Comparison of ENCODE assay signal across 11 cellular contexts in the genomic region with DNA sequence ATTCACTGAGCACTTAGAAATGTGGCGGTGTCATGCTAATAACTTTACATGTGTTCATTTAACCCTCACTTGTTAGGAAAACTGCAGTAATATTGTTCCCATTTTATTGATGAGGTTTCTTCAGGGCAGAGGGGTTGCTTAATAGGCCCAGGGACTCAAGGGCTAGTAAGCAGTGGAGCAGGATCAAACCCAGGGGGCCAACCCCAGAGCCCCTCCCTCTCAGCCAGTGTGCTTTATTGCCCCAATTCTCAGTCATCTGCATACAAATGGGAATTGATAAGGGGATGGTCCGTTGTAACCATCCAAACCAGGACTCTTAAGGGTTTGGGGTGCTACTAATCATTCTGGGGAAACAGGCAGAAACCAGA.
A peak's percentile ranks its signal among the peaks of the same experiment; 100 is the strongest.
DNase-seq lines count a peak whose midpoint lies in the region; ATAC-seq and TF ChIP-seq lines count a peak whose summit lies in the region.
"Had no signal": no experiment of that assay in that cellular context is flagged by ENCODE, and none has a peak within 500 bp of the region (broad histone marks: within the 10 kb centered on the region; RNA-seq: fewer than 3 reads in every experiment).

No MANE protein-coding gene starts in this region.

- peak overlapping the region; percentile 76 for H3K4me3 Mint-ChIP-seq in T-helper 2 cell treated with Interferon-gamma antibody and Interleukin-4, amounts not matched to agents 5 μg/mL and 100 μg/mL, for 36 hours
- peak overlapping the region; percentile 71 to 83 (median 79) for H3K4me3 Mint-ChIP-seq in T-cell

- no peak for TF ChIP-seq CTCF in hepatocyte (IDR thresholded peaks at IDR 0.05; ENCODE audit: poor library complexity)
- no peak for TF ChIP-seq CTCF in osteoblast (IDR thresholded peaks at IDR 0.05; ENCODE audit: extremely low read depth, low read depth, low read length)

- H3K4me2 ChIP-seq in hepatocyte = no peak overlapping the region
- no peak overlapping the region for H3K4me2 ChIP-seq in osteoblast (ENCODE audit: insufficient read depth, low read length)

- H3K79me2 ChIP-seq in hepatocyte (peaks cover 4% of the 10 kb centered on the region), osteoblast (ENCODE audit: insufficient read depth, low read length) (no peaks in the 10 kb centered on the region)

- H2AFZ ChIP-seq in hepatocyte (no peak overlapping the region), osteoblast (ENCODE audit: low read length) (peak overlapping the region; percentile 49)

- CTCF ChIA-PET in T-cell (lab: Charles Lee) = no interaction called here

- H3K9me3 Mint-ChIP-seq in T-helper 2 cell treated with Interferon-gamma antibody and Interleukin-4, amounts not matched to agents 5 μg/mL and 100 μg/mL, for 36 hours = no peaks in the 10 kb centered on the region
- no peaks in the 10 kb centered on the region for H3K9me3 Mint-ChIP-seq in T-cell

- 65% methylated on average over 2 of the region's 2 CpGs for WGBS in hepatocyte (ENCODE audit: low lambda C conversion rate, missing lambda C conversion rate)

- DNase-seq in T-helper 2 cell treated with Interferon-gamma antibody and Interleukin-4, amounts not matched to agents 5 μg/mL and 100 μg/mL, for 36 hours (ENCODE audit: low spot score) = no peak
- DNase-seq in T-helper 2 cell (no peak), T-cell (no peak), hepatocyte (ENCODE audit: low spot score) (no peak), osteoblast (ENCODE audit: insufficient read length, low spot score, missing footprints) (no peak), kidney tubule cell (ENCODE audit: low spot score) (no peak), H4 (ENCODE audit: low spot score) (no peak)
- DNase-seq: DMS79 treated with DMSO at 0.1 percent for 48 hours, NCI-H2171 treated with DMSO at 0.1 percent for 48 hours had no signal

- peak overlapping the region; percentile 89 for H3K27ac Mint-ChIP-seq in T-helper 2 cell treated with Interferon-gamma antibody and Interleukin-4, amounts not matched to agents 5 μg/mL and 100 μg/mL, for 36 hours
- peak overlapping the region; percentile 94 to 97 for H3K27ac Mint-ChIP-seq in T-cell

- H3K9me2 ChIP-seq in hepatocyte (replicated peaks; ENCODE audit: insufficient read depth) = no peaks in the 10 kb centered on the region

- H3K27me3 ChIP-seq in hepatocyte (no peaks in the 10 kb centered on the region), osteoblast (ENCODE audit: insufficient read depth, low read length) (no peaks in the 10 kb centered on the region)

- H3K36me3 Mint-ChIP-seq in T-helper 2 cell treated with Interferon-gamma antibody and Interleukin-4, amounts not matched to agents 5 μg/mL and 100 μg/mL, for 36 hours (ENCODE audit: low read depth) = peaks cover 57% of the 10 kb centered on the region
- peaks cover 67% of the 10 kb centered on the region for H3K36me3 Mint-ChIP-seq in T-cell

- H4K20me1 ChIP-seq in hepatocyte (ENCODE audit: insufficient read depth, poor library complexity, severe bottlenecking) = no peaks in the 10 kb centered on the region
- H4K20me1 ChIP-seq in osteoblast (ENCODE audit: insufficient read depth, low read length) = no peaks in the 10 kb centered on the region

- H3K27ac ChIP-seq in hepatocyte (peak overlapping the region; percentile 93), osteoblast (ENCODE audit: low read depth, low read length) (no peak overlapping the region)
- H3K27ac ChIP-seq: prostate gland had no signal

- peaks cover 54% of the 10 kb centered on the region for H3K4me1 Mint-ChIP-seq in T-helper 2 cell treated with Interferon-gamma antibody and Interleukin-4, amounts not matched to agents 5 μg/mL and 100 μg/mL, for 36 hours (ENCODE audit: low read depth)
- peaks cover 78 to 83% (median 78%) of the 10 kb centered on the region in 3 donors for H3K4me1 Mint-ChIP-seq in T-cell

- H3K36me3 ChIP-seq in hepatocyte (replicated peaks; ENCODE audit: insufficient read depth, low read depth) (no peaks in the 10 kb centered on the region), osteoblast (ENCODE audit: insufficient read depth, low read length) (no peaks in the 10 kb centered on the region)
- H3K36me3 ChIP-seq: prostate gland had no signal

- H3K4me3 ChIP-seq in hepatocyte = no peak overlapping the region
- no peak overlapping the region for H3K4me3 ChIP-seq in osteoblast (ENCODE audit: insufficient read depth, low read length)
- H3K4me3 ChIP-seq: prostate gland had no signal

- POLR2A ChIA-PET in T-cell (lab: Charles Lee) = interaction anchor here (0.6 to 0.9 kb wide), 2 partner anchors 15 to 30 kb away, joined by 3 read pairs; no protein-coding TSS in a partner anchor

- H3K4me1 ChIP-seq in hepatocyte (ENCODE audit: insufficient read depth) (peaks cover 32% of the 10 kb centered on the region), osteoblast (ENCODE audit: insufficient read depth, low read length) (peaks cover 5% of the 10 kb centered on the region)
- H3K4me1 ChIP-seq: prostate gland had no signal

- no peak for ATAC-seq in T-cell (replicated peaks in 1 of 4)
- ATAC-seq in GM21825 (IDR thresholded peaks at IDR 0.05; ENCODE audit: unreplicated experiment) = no peak

- H3K9me3 ChIP-seq in hepatocyte (ENCODE audit: low read depth) = no peaks in the 10 kb centered on the region
- no peaks in the 10 kb centered on the region for H3K9me3 ChIP-seq in osteoblast (ENCODE audit: low read depth, low read length)
- H3K9me3 ChIP-seq: prostate gland had no signal

- no peaks in the 10 kb centered on the region for H3K27me3 Mint-ChIP-seq in T-helper 2 cell treated with Interferon-gamma antibody and Interleukin-4, amounts not matched to agents 5 μg/mL and 100 μg/mL, for 36 hours (ENCODE audit: low read depth)
- H3K27me3 Mint-ChIP-seq in T-cell = no peaks in the 10 kb centered on the region
